13 cellular contexts compared by ENCODE assay signal in genomic region chr10:128149267-128149666, GRCh38. TPM values are rescaled to one million over a fixed set of nuclear protein-coding genes. Genes with fewer than 3 reads are reported as not detected.
DNase-seq lines count a peak whose midpoint lies in the region; ATAC-seq, FAIRE-seq and TF ChIP-seq lines count a peak whose summit lies in the region.
"Had no signal": no experiment of that assay in that cellular context is flagged by ENCODE, and none has a peak within 500 bp of the region (broad histone marks: within the 10 kb centered on the region; RNA-seq: fewer than 3 reads in every experiment).

No MANE protein-coding gene starts in this region.

- peaks cover 8 to 13% of the 10 kb centered on the region in 2 experiments for H3K27me3 ChIP-seq in endothelial cell of umbilical vein (ENCODE audit: control insufficient read depth in 2 of 2, insufficient read depth in 2 of 2, low read length in 2 of 2)
- H3K27me3 ChIP-seq: ascending aorta had no signal

- no peak for TF ChIP-seq POLR2A in endothelial cell of umbilical vein (IDR thresholded peaks at IDR 0.05; ENCODE audit: low read depth, low read length)

- no peak overlapping the region for H3K27ac Mint-ChIP-seq in activated CD4-positive, alpha-beta T cell treated with anti-CD3 and anti-CD28 coated beads for 36 hours
- no peak overlapping the region for H3K27ac Mint-ChIP-seq in osteocyte (ENCODE audit: unreplicated experiment)

- DNase-seq in activated CD4-positive, alpha-beta T cell treated with anti-CD3 and anti-CD28 coated beads for 36 hours, result no peak
- DNase-seq in activated CD4-positive, alpha-beta T cell treated with anti-CD3 and anti-CD28 coated beads, Interleukin-2, amount 50 U/mL, for 48 hours, result no peak
- DNase-seq in RWPE1 (ENCODE audit: low spot score) (no peak), endothelial cell of umbilical vein (ENCODE audit: low read depth, low spot score) (no peak), osteocyte (ENCODE audit: extremely low spot score, unreplicated experiment) (no peak), GOT3 (lab: John Stamatoyannopoulos, UW) (no peak), SW 1271 (lab: John Stamatoyannopoulos, UW) (no peak), DMS153 treated with DMSO at 0.1 percent for 48 hours (lab: John Stamatoyannopoulos, UW; ENCODE audit: unreplicated experiment) (no peak)

- no peak for TF ChIP-seq CTCF in RWPE1 (conservative IDR thresholded peaks at IDR 0.05; ENCODE audit: low read depth)
- TF ChIP-seq CTCF in endothelial cell of umbilical vein (IDR thresholded peaks at IDR 0.05; ENCODE audit: extremely low read depth in 1 of 2, insufficient read depth in 1 of 2, low read depth in 1 of 2, low read length in 2 of 2), result no peak
- TF ChIP-seq CTCF in osteocyte (IDR thresholded peaks at IDR 0.05), result no peak

- H3K36me3 ChIP-seq in endothelial cell of umbilical vein (ENCODE audit: control insufficient read depth in 2 of 2, extremely low read depth in 1 of 2, insufficient read depth in 2 of 2, low read length in 2 of 2), result no peaks in the 10 kb centered on the region
- H3K36me3 ChIP-seq: ascending aorta, HAP-1, upper lobe of left lung had no signal

- H3K4me1 Mint-ChIP-seq in activated CD4-positive, alpha-beta T cell treated with anti-CD3 and anti-CD28 coated beads for 36 hours, result peaks cover 24% of the 10 kb centered on the region
- no peaks in the 10 kb centered on the region for H3K4me1 Mint-ChIP-seq in osteocyte (ENCODE audit: unreplicated experiment)

- H3K4me3 ChIP-seq in endothelial cell of umbilical vein (replicated peaks in 1 of 3; ENCODE audit: insufficient read depth in 1 of 3, low read depth in 1 of 3, low read length in 3 of 3), result no peak overlapping the region
- H3K4me3 ChIP-seq: mucosa of descending colon had no signal

- H3K79me2 ChIP-seq in endothelial cell of umbilical vein (ENCODE audit: control insufficient read depth, insufficient read depth, low read length), result no peaks in the 10 kb centered on the region

- no peaks in the 10 kb centered on the region for H3K36me3 Mint-ChIP-seq in activated CD4-positive, alpha-beta T cell treated with anti-CD3 and anti-CD28 coated beads for 36 hours (ENCODE audit: low read depth)
- H3K36me3 Mint-ChIP-seq in osteocyte (ENCODE audit: unreplicated experiment), result no peaks in the 10 kb centered on the region

- peaks cover 12% of the 10 kb centered on the region for H3K9me3 Mint-ChIP-seq in activated CD4-positive, alpha-beta T cell treated with anti-CD3 and anti-CD28 coated beads for 36 hours (ENCODE audit: low read depth)
- H3K9me3 Mint-ChIP-seq in osteocyte (ENCODE audit: unreplicated experiment), result no peaks in the 10 kb centered on the region

- BruUV-seq in endothelial cell of umbilical vein (replicated peaks; lab: Mats Ljungman, UMichigan), result no TSS peak

- H3K4me2 ChIP-seq in endothelial cell of umbilical vein (ENCODE audit: insufficient read depth, low read length), result peak overlapping the region; percentile 21

- peak overlapping the region; percentile 22 for H2AFZ ChIP-seq in endothelial cell of umbilical vein (ENCODE audit: low read depth, low read length)

- no peaks in the 10 kb centered on the region for H4K20me1 ChIP-seq in endothelial cell of umbilical vein (replicated peaks; ENCODE audit: control insufficient read depth, extremely low read depth, insufficient read depth, low read length)

- peak overlapping the region; percentile 38 for H3K4me3 Mint-ChIP-seq in activated CD4-positive, alpha-beta T cell treated with anti-CD3 and anti-CD28 coated beads for 36 hours
- peak overlapping the region; percentile 34 for H3K4me3 Mint-ChIP-seq in osteocyte (ENCODE audit: unreplicated experiment)

- no peaks in the 10 kb centered on the region for H3K9me3 ChIP-seq in endothelial cell of umbilical vein (replicated peaks; ENCODE audit: control insufficient read depth, insufficient read depth, low read length)
- H3K9me3 ChIP-seq: ascending aorta, HAP-1, mucosa of descending colon, SK-N-SH, upper lobe of left lung had no signal

- H3K4me1 ChIP-seq in endothelial cell of umbilical vein (ENCODE audit: control insufficient read depth, extremely low read depth, insufficient read depth, low read length), result no peaks in the 10 kb centered on the region
- H3K4me1 ChIP-seq: ascending aorta, HAP-1 had no signal

- no peak for FAIRE-seq in endothelial cell of umbilical vein (lab: Jason Lieb, UNC)

- no peaks in the 10 kb centered on the region for H3K9me1 ChIP-seq in endothelial cell of umbilical vein (replicated peaks; ENCODE audit: control insufficient read depth, extremely low read depth, insufficient read depth, low read length)

- H3K27me3 Mint-ChIP-seq in activated CD4-positive, alpha-beta T cell treated with anti-CD3 and anti-CD28 coated beads for 36 hours, result no peaks in the 10 kb centered on the region
- H3K27me3 Mint-ChIP-seq in osteocyte (ENCODE audit: unreplicated experiment), result peaks cover 65% of the 10 kb centered on the region

- dilution Hi-C loops in endothelial cell of umbilical vein (cut with MboI; ENCODE audit: extremely low pct_ligation_motif_present, low sequenced_read_pairs), result no loop called here

- no peak overlapping the region for H3K9ac ChIP-seq in endothelial cell of umbilical vein (replicated peaks; ENCODE audit: extremely low read depth, insufficient read depth, low read length)
- H3K9ac ChIP-seq: SK-N-SH had no signal

- POLR2A ChIA-PET in activated CD4-positive, alpha-beta T cell treated with anti-CD3 and anti-CD28 coated beads for 36 hours (lab: Charles Lee), result no interaction called here
- POLR2A ChIA-PET in RWPE1 (lab: Yijun Ruan, JAX; ENCODE audit: low non-redundant PET) (no interaction called here), endothelial cell of umbilical vein (lab: Charles Lee) (no interaction called here)

- CTCF ChIA-PET in activated CD4-positive, alpha-beta T cell treated with anti-CD3 and anti-CD28 coated beads for 36 hours (lab: Charles Lee), result interaction anchor here (0.6 to 2.1 kb wide), 11 partner anchors 12 to 1971 kb away, joined by 3 to 10 read pairs (median 4); partner anchors contain the start of gene MKI67
- CTCF ChIA-PET in RWPE1 (lab: Yijun Ruan, JAX) (interaction anchor here (0.6 to 1.7 kb wide), 7 partner anchors 65 to 138 kb away, joined by 3 to 6 read pairs (median 3); no protein-coding TSS in a partner anchor), endothelial cell of umbilical vein (lab: Charles Lee) (interaction anchor here (1.1 to 5.1 kb wide), 5 partner anchors 11 to 279 kb away, joined by 3 to 38 read pairs (median 4); partner anchors contain the start of gene PTPRE)

- intact Hi-C loops in activated CD4-positive, alpha-beta T cell treated with anti-CD3 and anti-CD28 coated beads for 36 hours (cut with DNase I, micrococcal nuclease), result loop anchor here in 1 of 2 experiments (2.0 kb wide), 1 partner anchor 112 kb away; no protein-coding TSS in a partner anchor
- intact Hi-C loops in endothelial cell of umbilical vein (cut with micrococcal nuclease), result no loop called here

- no peak for ATAC-seq in activated CD4-positive, alpha-beta T cell treated with anti-CD3 and anti-CD28 coated beads for 36 hours

- peak overlapping the region; percentile 76 for H3K27ac ChIP-seq in RWPE1
- no peak overlapping the region for H3K27ac ChIP-seq in endothelial cell of umbilical vein (ENCODE audit: insufficient read depth, low read depth, low read length)
- H3K27ac ChIP-seq: ascending aorta, upper lobe of left lung had no signal

TF ChIP-seq in endothelial cell of umbilical vein, 7 proteins besides CTCF, POLR2A, EP300 and RAD21:
- no peak for TF ChIP-seq POLR2AphosphoS5 (IDR thresholded peaks at IDR 0.05; ENCODE audit: insufficient read depth, low read depth, low read length)
- TF ChIP-seq JUN (IDR thresholded peaks at IDR 0.05; ENCODE audit: borderline replicate concordance, insufficient read depth, insufficient read length, low read depth), result no peak
- no peak for TF ChIP-seq EZH2 (IDR thresholded peaks at IDR 0.05; ENCODE audit: borderline replicate concordance, low read depth, low read length, severe bottlenecking)
- no peak for TF ChIP-seq FOS (IDR thresholded peaks at IDR 0.05; ENCODE audit: borderline replicate concordance, insufficient read depth, low read length)
- no peak for TF ChIP-seq MAX (IDR thresholded peaks at IDR 0.05; ENCODE audit: insufficient read depth, insufficient read length)

RNA-seq across cellular contexts. Expression of gene MKI67, which starts 23.0 kb away (rescaled TPM):
- total RNA-seq in activated CD4-positive, alpha-beta T cell treated with anti-CD3 and anti-CD28 coated beads for 36 hours, result 100 to 1,000 TPM; 234 to 244 TPM
- total RNA-seq in endothelial cell of umbilical vein, result 101 and 125 TPM in 2 replicates
- polyA plus RNA-seq in endothelial cell of umbilical vein, result 12.8 and 16.2 TPM in 2 replicates
- polyA plus RNA-seq in endothelial cell of umbilical vein (2011; cell fraction: cytosol; rRNA removed), result 27.8 and 31.1 TPM in 2 replicates
- polyA plus RNA-seq in endothelial cell of umbilical vein (2011; cell fraction: nucleus; rRNA removed), result 50.6 and 62.0 TPM in 2 replicates
- polyA plus RNA-seq in endothelial cell of umbilical vein (2012), result 23.9 and 62.4 TPM in 2 replicates
- 20.7 and 23.3 TPM in 2 replicates for polyA minus RNA-seq in endothelial cell of umbilical vein
- polyA minus RNA-seq in endothelial cell of umbilical vein (2011; cell fraction: cytosol; rRNA and poly(A)+ RNA removed), result 82.4 TPM
- polyA minus RNA-seq in endothelial cell of umbilical vein (2011; cell fraction: nucleus; rRNA and poly(A)+ RNA removed), result 30.8 and 46.4 TPM in 2 replicates
- 19.3 and 25.1 TPM in 2 replicates for total RNA-seq in osteocyte
